Comparison of ENCODE assay signal across 11 cellular contexts in the genomic region with DNA sequence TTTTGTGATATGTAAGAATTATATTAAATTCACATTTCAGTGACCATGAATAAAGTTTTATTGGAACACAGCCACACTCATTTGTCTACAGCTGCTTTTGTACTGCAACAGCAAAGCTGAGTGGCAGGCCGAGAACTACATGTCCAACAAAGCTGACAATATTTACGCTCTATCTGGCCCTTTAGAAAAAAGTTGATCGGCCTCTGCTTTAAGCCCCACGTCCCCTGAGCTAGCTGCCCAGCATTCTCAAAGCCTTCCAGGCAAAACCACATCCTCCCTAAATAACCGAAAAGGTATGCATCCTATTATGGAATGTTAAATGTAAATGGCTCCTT. TPM values are rescaled to one million over a fixed set of nuclear protein-coding genes. Genes with fewer than 3 reads are reported as not detected.
DNase-seq lines count a peak whose midpoint lies in the region; ATAC-seq and TF ChIP-seq lines count a peak whose summit lies in the region.
"Had no signal": no experiment of that assay in that cellular context is flagged by ENCODE, and none has a peak within 500 bp of the region (broad histone marks: within the 10 kb centered on the region; RNA-seq: fewer than 3 reads in every experiment).

No MANE protein-coding gene starts in this region.

- peak overlapping the region; percentile 86 for H4K91ac ChIP-seq in IMR-90 (ENCODE audit: insufficient read depth, low read depth, low read length)

- H3K56ac ChIP-seq in IMR-90 (ENCODE audit: extremely low read depth, insufficient read depth, low read length), result peak overlapping the region; percentile 67; the same call in 1 of the 2 replicates
- peak overlapping the region; percentile 38 for H3K56ac ChIP-seq in mesendoderm (ENCODE audit: low read length)

- H4K20me1 ChIP-seq in IMR-90 (ENCODE audit: insufficient read depth, low read length), result peaks cover 81% of the 10 kb centered on the region

- POLR2A ChIA-PET in IMR-90 (lab: Charles Lee; ENCODE audit: unreplicated experiment), result interaction anchor here (1.2 kb wide), 1 partner anchor 10 kb away, joined by 3 read pairs; no protein-coding TSS in a partner anchor

- H3K4ac ChIP-seq in IMR-90 (ENCODE audit: low read depth, low read length) (peak overlapping the region; percentile 87; the same call in 1 of the 2 replicates), mesendoderm (ENCODE audit: low read depth, low read length) (no peak overlapping the region)

- H3K9me3 ChIP-seq in IMR-90 (ENCODE audit: control insufficient read depth, insufficient read depth, low read length) (no peaks in the 10 kb centered on the region), stomach (no peaks in the 10 kb centered on the region)

- no peak overlapping the region for H2AFZ ChIP-seq in IMR-90 (replicated peaks; ENCODE audit: low read length, poor library complexity)

- H3K4me1 ChIP-seq in IMR-90 (ENCODE audit: control insufficient read depth, insufficient read depth, low read length) (peaks cover 56% of the 10 kb centered on the region), mesendoderm (ENCODE audit: control insufficient read depth, low read depth, low read length) (peaks cover 10% of the 10 kb centered on the region), stomach (peaks cover 46 to 91% (median 74%) of the 10 kb centered on the region in 4 donors)

- H3K4me3 ChIP-seq in AG10803 (ENCODE audit: low read length) (no peak overlapping the region), IMR-90 (ENCODE audit: insufficient read depth, low read depth, low read length) (no peak overlapping the region), astrocyte of the cerebellum (ENCODE audit: low read depth, low read length) (no peak overlapping the region), mesendoderm (ENCODE audit: low read length) (no peak overlapping the region), stomach (no peak overlapping the region)

- intact Hi-C loops in IMR-90 (cut with micrococcal nuclease), result no loop called here
- intact Hi-C loops in stomach (cut with DNase I; ENCODE audit: low total_unique reads), result no loop called here

- peaks cover 46% of the 10 kb centered on the region for H3K9me1 ChIP-seq in IMR-90 (ENCODE audit: insufficient read depth, low read length)

- no TSS peak for BruUV-seq in IMR-90 (replicated peaks; lab: Mats Ljungman, UMichigan)

- TF ChIP-seq EP300 in stomach (IDR thresholded peaks at IDR 0.05), result no peak

- dilution Hi-C loops in IMR-90 (cut with HindIII; ENCODE audit: low sequenced_read_pairs, unreplicated experiment), result no loop called here

- peak overlapping the region; percentile 34; the same call in 1 of the 2 replicates for H3K9ac ChIP-seq in IMR-90 (ENCODE audit: low read depth, low read length)
- H3K9ac ChIP-seq in mesendoderm (ENCODE audit: low read length), result no peak overlapping the region

- H4K8ac ChIP-seq in IMR-90 (ENCODE audit: low read depth in 2 of 2, low read length in 2 of 2) (peak overlapping the region; percentile 59 to 90; a peak in 3 of 4 replicates), mesendoderm (ENCODE audit: low read depth, low read length) (no peak overlapping the region)

- WGBS in IMR-90 (ENCODE audit: extremely low coverage in 2 of 2, insufficient read length in 1 of 2), 2 experiments, result 100% methylated on average over 1 of the region's 5 CpGs; no CpG with 5 or more reads in 1 of the 2 experiments
- WGBS in mesendoderm (ENCODE audit: extremely low coverage, insufficient coverage, low lambda C conversion rate), result no CpG with 5 or more reads among the region's 5 CpGs
- 58 to 85% (median 72%) methylated on average over 5 of the region's 5 CpGs for WGBS in stomach, 5 donors

- peak overlapping the region; percentile 72 for H2BK5ac ChIP-seq in IMR-90 (ENCODE audit: low read depth, low read length, poor library complexity, severe bottlenecking)
- H2BK5ac ChIP-seq in mesendoderm (ENCODE audit: low read length), result no peak overlapping the region

- ATAC-seq in IMR-90 (ENCODE audit: low read depth) (peak; percentile 45), HG03095 (IDR thresholded peaks at IDR 0.05; ENCODE audit: unreplicated experiment) (no peak), HG03565 (IDR thresholded peaks at IDR 0.05; ENCODE audit: unreplicated experiment) (no peak)

- peaks cover 47% of the 10 kb centered on the region for H3K36me3 ChIP-seq in IMR-90 (ENCODE audit: control insufficient read depth, insufficient read depth, low read length)
- peaks cover 7% of the 10 kb centered on the region for H3K36me3 ChIP-seq in mesendoderm (ENCODE audit: control insufficient read depth, insufficient read depth, low read length)
- H3K36me3 ChIP-seq in stomach, result no peaks in the 10 kb centered on the region

- H3K4me2 ChIP-seq in IMR-90 (ENCODE audit: low read depth, low read length) (peak overlapping the region; percentile 17; the same call in 1 of the 2 replicates), mesendoderm (ENCODE audit: low read length) (no peak overlapping the region)

- H3K79me1 ChIP-seq in IMR-90 (ENCODE audit: low read depth in 1 of 2, low read length in 2 of 2) (peaks cover 0 to 60% of the 10 kb centered on the region in 2 experiments; a peak in 3 of 4 replicates), mesendoderm (ENCODE audit: low read length) (peaks cover 6% of the 10 kb centered on the region)

- CTCF ChIA-PET in IMR-90 (lab: Yijun Ruan, JAX), result interaction anchor here (0.9 kb wide), 1 partner anchor 124 kb away, joined by 3 read pairs; no protein-coding TSS in a partner anchor

- H2BK120ac ChIP-seq in IMR-90 (ENCODE audit: low read depth, low read length), result peak overlapping the region; percentile 97
- H2BK120ac ChIP-seq in mesendoderm (ENCODE audit: low read depth, low read length), result no peak overlapping the region

- peak overlapping the region; percentile 3; the same call in 2 of the 3 replicates for H2BK15ac ChIP-seq in IMR-90 (ENCODE audit: low read depth, low read length)
- no peak overlapping the region for H2BK15ac ChIP-seq in mesendoderm (replicated peaks; ENCODE audit: low read depth)

- H3K27ac ChIP-seq in IMR-90 (ENCODE audit: insufficient read depth, low read length) (peak overlapping the region; percentile 65), mesendoderm (ENCODE audit: low read depth, low read length) (no peak overlapping the region), stomach (no peak overlapping the region)

- H4K5ac ChIP-seq in IMR-90 (ENCODE audit: low read depth, low read length), result no peak overlapping the region
- no peak overlapping the region for H4K5ac ChIP-seq in mesendoderm (ENCODE audit: low read length)

- H3K18ac ChIP-seq in IMR-90 (ENCODE audit: low read depth, low read length), result no peak overlapping the region
- no peak overlapping the region for H3K18ac ChIP-seq in mesendoderm (ENCODE audit: low read length)

- no peaks in the 10 kb centered on the region for H3K27me3 ChIP-seq in IMR-90 (ENCODE audit: control insufficient read depth, insufficient read depth, low read length)
- no peaks in the 10 kb centered on the region for H3K27me3 ChIP-seq in mesendoderm (ENCODE audit: insufficient read depth, low read length, poor library complexity)
- no peaks in the 10 kb centered on the region for H3K27me3 ChIP-seq in stomach

- TF ChIP-seq POLR2A in IMR-90 (IDR thresholded peaks at IDR 0.05; ENCODE audit: low read depth, low read length), result no peak
- TF ChIP-seq POLR2A in stomach (IDR thresholded peaks at IDR 0.05), result no peak

- H2BK20ac ChIP-seq in IMR-90 (ENCODE audit: low read depth, low read length), result 0 out of 2 replicates have a peak overlapping the region, but pooled peaks have one; percentile 90

- in situ Hi-C loops in IMR-90 (cut with MboI; ENCODE audit: low sequenced_read_pairs), result no loop called here
- in situ Hi-C loops in astrocyte of the cerebellum (cut with HindIII; ENCODE audit: low sequenced_read_pairs), result no loop called here

- H3K79me2 ChIP-seq in mesendoderm (ENCODE audit: control insufficient read depth, insufficient read depth, low read length), result peaks cover 92% of the 10 kb centered on the region

- H3K23ac ChIP-seq in IMR-90 (ENCODE audit: low read depth, low read length), result peak overlapping the region; percentile 52; the same call in 1 of the 2 replicates
- no peak overlapping the region for H3K23ac ChIP-seq in mesendoderm (ENCODE audit: low read length)

- DNase-seq in AG10803 (ENCODE audit: low read depth) (peak; percentile 77), IMR-90 (peak; percentile 81), astrocyte of the cerebellum (ENCODE audit: low read depth) (peak; percentile 71), mesendoderm (no peak), SKM-1 (lab: John Stamatoyannopoulos, UW; ENCODE audit: unreplicated experiment) (no peak), stomach (no peak)
- DNase-seq: activated CD8-positive, alpha-beta memory T cell treated with anti-CD3 and anti-CD28 coated beads for 24 hours; NCI-H774; stimulated activated CD8-positive, alpha-beta memory T cell treated with anti-CD3 and anti-CD28 coated beads, Interleukin-4, amount 100 ng/mL, for 48 hours had no signal

- peak overlapping the region; percentile 94 for H3K14ac ChIP-seq in IMR-90 (replicated peaks; ENCODE audit: low read depth, low read length)

- TF ChIP-seq CTCF in AG10803 (conservative IDR thresholded peaks at IDR 0.05; ENCODE audit: low read length) (no peak), IMR-90 (conservative IDR thresholded peaks at IDR 0.05; ENCODE audit: low read depth, low read length) (no peak), astrocyte of the cerebellum (IDR thresholded peaks at IDR 0.05; ENCODE audit: low read depth, low read length, missing control alignments) (no peak), stomach (IDR thresholded peaks at IDR 0.05) (no peak)

- H2AK9ac ChIP-seq in IMR-90 (replicated peaks; ENCODE audit: low read depth, low read length, poor library complexity), result peak overlapping the region; percentile 23

- no peak for TF ChIP-seq RAD21 in IMR-90 (IDR thresholded peaks at IDR 0.05; ENCODE audit: low read length)

- H2AK5ac ChIP-seq in IMR-90 (ENCODE audit: low read depth, low read length), result peak overlapping the region; percentile 73; the same call in 1 of the 2 replicates
- H2AK5ac ChIP-seq in mesendoderm (ENCODE audit: low read length), result no peak overlapping the region

TF ChIP-seq in IMR-90, 13 proteins besides CTCF, POLR2A, EP300 and RAD21:
- TF ChIP-seq SMC3 (IDR thresholded peaks at IDR 0.05; ENCODE audit: low read depth, low read length) (no peak), MAZ (IDR thresholded peaks at IDR 0.05; ENCODE audit: borderline replicate concordance, low read depth, low read length) (no peak), CEBPB (IDR thresholded peaks at IDR 0.05; ENCODE audit: low read depth, low read length) (no peak), MXI1 (IDR thresholded peaks at IDR 0.05; ENCODE audit: borderline replicate concordance, low read depth, low read length) (no peak)

RNA-seq across cellular contexts. Expression of a gene that starts 8.6 kb away (rescaled TPM):
- total RNA-seq in IMR-90 (2012; rRNA removed), result 203 and 395 TPM in 2 replicates
- 200 and 208 TPM in 2 replicates for polyA plus RNA-seq in IMR-90 (2012; rRNA removed)
- 557 and 944 TPM in 2 replicates for polyA plus RNA-seq in IMR-90 (2012; cell fraction: cytosol; rRNA removed)
- polyA plus RNA-seq in IMR-90 (2012; cell fraction: nucleus; rRNA removed; ENCODE audit: low replicate concordance), result 202 and 690 TPM in 2 replicates
- 253 TPM for polyA plus RNA-seq in mesendoderm (2013, experiment 1 of 2)
- 262 TPM for polyA plus RNA-seq in mesendoderm (2013, experiment 2 of 2)
- total RNA-seq in stomach, result 10 to 100 TPM in 3 of 5 donors, 1 to 10 TPM in 2; 1.2 to 32.5 (median 28.1) TPM
- 10 to 100 TPM in 1 of 3 donors, 1 to 10 TPM in 2; 4.3 to 39.8 (median 8.4) TPM for polyA plus RNA-seq in stomach

Comparison
In these comparisons a context has a peak if more than half of its experiments do, and no peak if none do; other contexts are left out.
1. DNase-seq: peak in AG10803 (single experiment), IMR-90 (single experiment) and astrocyte of the cerebellum (single experiment); none in mesendoderm (single experiment), SKM-1 (single experiment) and stomach (single experiment).